In genomic region chr14:69948311-69948710, GRCh38 we compare ENCODE assay signal across 24 cellular contexts.
"Had no signal": no experiment of that assay in that cellular context is flagged by ENCODE, and none has a peak within 500 bp of the region (broad histone marks: within the 10 kb centered on the region; RNA-seq: fewer than 3 reads in every experiment).

No MANE protein-coding gene starts in this region.

- H3K4me3 Mint-ChIP-seq: activated CD4-positive, alpha-beta T cell treated with anti-CD3 and anti-CD28 coated beads, Interleukin-2, amount 10 ng/mL, durations not matched to agents 24 days and 14 days; activated CD8-positive, alpha-beta memory T cell treated with anti-CD3 and anti-CD28 coated beads, Interleukin-2, amount 10 ng/mL, durations not matched to agents 7 days and 5 days; activated naive CD8-positive, alpha-beta T cell treated with anti-CD3 and anti-CD28 coated beads, Interleukin-2, amount 50 U/mL, for 24 hours; activated T-cell treated with anti-CD3 and anti-CD28 coated beads, Interleukin-2, amount 50 U/mL, for 24 hours; activated T-helper 1 cell treated with anti-CD3 and anti-CD28 coated beads, Interleukin-12 subunit alpha, Interleukin-12 subunit beta, Interleukin-2, Interleukin-4 antibody, amounts not matched to agents 30 ng/mL and 10 ng/mL and 1 ng/mL, durations not matched to agents 14 hours and 24 hours and 36 hours; T-helper 17 cell; WTC11 had no signal

- DNase-seq: activated CD4-positive, alpha-beta T cell treated with anti-CD3 and anti-CD28 coated beads for 1 hour; activated CD4-positive, alpha-beta T cell treated with anti-CD3 and anti-CD28 coated beads, Interleukin-2, amount 10 ng/mL, durations not matched to agents 24 days and 14 days; activated CD4-positive, alpha-beta T cell treated with anti-CD3 and anti-CD28 coated beads, Interleukin-2, amount 50 U/mL, for 48 hours; activated CD8-positive, alpha-beta memory T cell treated with anti-CD3 and anti-CD28 coated beads, Interleukin-2, amount 10 ng/mL, durations not matched to agents 7 days and 5 days; activated effector memory CD4-positive, alpha-beta T cell treated with Interleukin-2 at 50 U/mL for 16 hours; activated naive CD4-positive, alpha-beta T cell; activated naive CD8-positive, alpha-beta T cell treated with anti-CD3 and anti-CD28 coated beads, Interleukin-2, amount 50 U/mL, for 24 hours; activated T-cell treated with anti-CD3 and anti-CD28 coated beads, Interleukin-2, amount 50 U/mL, for 24 hours; amniotic stem cell; brain microvascular endothelial cell; Kasumi-1; KBM-7; NCI-H146; NCI-H187 treated with DMSO at 0.1 percent for 48 hours; NCI-H2081 treated with DMSO at 0.1 percent for 48 hours; NCI-H526; NCI-H774; PC-3; SHP77 treated with DMSO at 0.1 percent for 48 hours; T-helper 17 cell; T-helper 9 cell had no signal

- H3K27ac Mint-ChIP-seq: activated CD4-positive, alpha-beta T cell treated with anti-CD3 and anti-CD28 coated beads, Interleukin-2, amount 10 ng/mL, durations not matched to agents 24 days and 14 days; activated CD8-positive, alpha-beta memory T cell treated with anti-CD3 and anti-CD28 coated beads, Interleukin-2, amount 10 ng/mL, durations not matched to agents 7 days and 5 days; activated naive CD4-positive, alpha-beta T cell treated with anti-CD3 and anti-CD28 coated beads, Interleukin-2, amount 50 U/mL, for 72 hours; activated naive CD8-positive, alpha-beta T cell treated with anti-CD3 and anti-CD28 coated beads, Interleukin-2, amount 50 U/mL, for 24 hours; activated T-cell treated with anti-CD3 and anti-CD28 coated beads, Interleukin-2, amount 50 U/mL, for 24 hours; activated T-helper 1 cell treated with anti-CD3 and anti-CD28 coated beads, Interleukin-12 subunit alpha, Interleukin-12 subunit beta, Interleukin-2, Interleukin-4 antibody, amounts not matched to agents 30 ng/mL and 10 ng/mL and 1 ng/mL, durations not matched to agents 14 hours and 24 hours and 36 hours; T-helper 17 cell; WTC11 had no signal

- H3K4me1 Mint-ChIP-seq: activated CD4-positive, alpha-beta T cell treated with anti-CD3 and anti-CD28 coated beads, Interleukin-2, amount 10 ng/mL, durations not matched to agents 24 days and 14 days; activated CD8-positive, alpha-beta memory T cell treated with anti-CD3 and anti-CD28 coated beads, Interleukin-2, amount 10 ng/mL, durations not matched to agents 7 days and 5 days; activated naive CD8-positive, alpha-beta T cell treated with anti-CD3 and anti-CD28 coated beads, Interleukin-2, amount 50 U/mL, for 24 hours; T-helper 17 cell; WTC11 had no signal

- ATAC-seq: activated CD8-positive, alpha-beta memory T cell treated with anti-CD3 and anti-CD28 coated beads, Interleukin-2, amount 10 ng/mL, durations not matched to agents 7 days and 5 days; activated naive CD4-positive, alpha-beta T cell treated with anti-CD3 and anti-CD28 coated beads, Interleukin-2, amount 50 U/mL, for 72 hours; activated naive CD8-positive, alpha-beta T cell treated with anti-CD3 and anti-CD28 coated beads, Interleukin-2, amount 50 U/mL, for 24 hours; PC-3; T-helper 17 cell; WTC11 had no signal

- H3K36me3 Mint-ChIP-seq: activated CD8-positive, alpha-beta memory T cell treated with anti-CD3 and anti-CD28 coated beads, Interleukin-2, amount 10 ng/mL, durations not matched to agents 7 days and 5 days had no signal
